In genomic region chr16:9503251-9503986, GRCh38 we compare ENCODE assay signal across 26 cellular contexts.
"Had no signal": no experiment of that assay in that cellular context is flagged by ENCODE, and none has a peak within 500 bp of the region (broad histone marks: within the 10 kb centered on the region; RNA-seq: fewer than 3 reads in every experiment).

No MANE protein-coding gene starts in this region.

- H3K4me3 ChIP-seq: esophagus muscularis mucosa, heart left ventricle, left lung, lower lobe of right lung, pancreas, right atrium auricular region, spleen, transverse colon, uterus had no signal

- H3K4me1 ChIP-seq: esophagus muscularis mucosa, foreskin keratinocyte, left lung, lower lobe of right lung, pancreas, right atrium auricular region, spleen, transverse colon, uterus had no signal

- H3K27ac ChIP-seq: esophagus muscularis mucosa, foreskin keratinocyte, heart left ventricle, left lung, lower lobe of right lung, pancreas, right atrium auricular region, spleen, transverse colon, uterus had no signal

- H3K9me3 ChIP-seq: esophagus muscularis mucosa, heart left ventricle, left lung, lower lobe of right lung, pancreas, right atrium auricular region, transverse colon, uterus had no signal

- H3K36me3 ChIP-seq: esophagus muscularis mucosa, heart left ventricle, left lung, lower lobe of right lung, pancreas, right atrium auricular region, spleen, transverse colon, uterus had no signal

- DNase-seq: activated CD4-positive, alpha-beta T cell treated with anti-CD3 and anti-CD28 coated beads for 4 hours; activated CD4-positive, alpha-beta T cell treated with anti-CD3 and anti-CD28 coated beads, Interleukin-2, amount 50 U/mL, for 4 hours; activated naive CD4-positive, alpha-beta T cell; activated T-cell treated with anti-CD3 and anti-CD28 coated beads for 4 hours; activated T-cell treated with anti-CD3 and anti-CD28 coated beads, Interleukin-2, amount 50 U/mL, for 72 hours; dermis blood vessel endothelial cell; effector CD4-positive, alpha-beta T cell; foreskin keratinocyte; heart left ventricle; kidney glomerular epithelial cell; left lung; lower lobe of right lung; mesenchymal stem cell; naive B cell; nucleus accumbens; pancreas; spleen; stimulated activated naive CD4-positive, alpha-beta T cell treated with Interleukin-2 at 50 U/mL for 16 hours; T-helper 1 cell; transverse colon; uterus had no signal

- H3K27me3 ChIP-seq: esophagus muscularis mucosa, foreskin keratinocyte, heart left ventricle, left lung, pancreas, right atrium auricular region, transverse colon, uterus had no signal

- FAIRE-seq: bronchial epithelial cell, colon, pancreas had no signal

- ATAC-seq: activated naive CD4-positive, alpha-beta T cell treated with anti-CD3 and anti-CD28 coated beads, Interleukin-2, amount 50 U/mL, for 72 hours; activated T-cell treated with anti-CD3 and anti-CD28 coated beads, Interleukin-2, amount 50 U/mL, for 72 hours; foreskin keratinocyte; heart left ventricle; left lung; lower lobe of right lung; pancreas had no signal
